In genomic region chr1:11908139-11909021, GRCh38 we compare ENCODE assay signal across 1 cellular context.
TF ChIP-seq lines count a peak whose summit lies in the region.

No MANE protein-coding gene starts in this region.

TF ChIP-seq in GM12878, 131 proteins besides CTCF, POLR2A, EP300 and RAD21 (continued from another document):
- no peak for TF ChIP-seq MAX (IDR thresholded peaks at IDR 0.05; ENCODE audit: low read depth, low read length)
- TF ChIP-seq SMC3 (IDR thresholded peaks at IDR 0.05; ENCODE audit: borderline replicate concordance, low read length), result no peak; the same call in 1 of the 2 replicates
- peak; percentile 92 for TF ChIP-seq ZNF24 (IDR thresholded peaks at IDR 0.05)
- TF ChIP-seq ZNF207 (IDR thresholded peaks at IDR 0.05; ENCODE audit: borderline replicate concordance), result peak; percentile 100
- TF ChIP-seq ZSCAN29 (IDR thresholded peaks at IDR 0.05), result peak; percentile 86
- no peak; the same call in 1 of the 2 replicates for TF ChIP-seq SREBF1 (IDR thresholded peaks at IDR 0.05; ENCODE audit: low read length)
- no peak for TF ChIP-seq JUND (IDR thresholded peaks at IDR 0.05; ENCODE audit: low read depth, low read length)
- peak; percentile 62 to 63; a peak in 3 of 4 replicates for TF ChIP-seq IKZF2 (IDR thresholded peaks at IDR 0.05)
- peak; percentile 90 for TF ChIP-seq LARP7 (IDR thresholded peaks at IDR 0.05)
- peak; percentile 50; the same call in 1 of the 2 replicates for TF ChIP-seq FOXK2 (IDR thresholded peaks at IDR 0.05)
- TF ChIP-seq ZNF384 (IDR thresholded peaks at IDR 0.05; ENCODE audit: borderline replicate concordance, low read depth, low read length), result no peak
- peak in 1 of 2 experiments; percentile 76; a peak in 3 of 4 replicates for TF ChIP-seq BHLHE40 (IDR thresholded peaks at IDR 0.05; ENCODE audit: borderline replicate concordance in 1 of 2, low read depth in 2 of 2, low read length in 1 of 2)
- TF ChIP-seq GABPA (IDR thresholded peaks at IDR 0.05; ENCODE audit: low read depth), result peak; percentile 76
- no peak for TF ChIP-seq CUX1 (IDR thresholded peaks at IDR 0.05; ENCODE audit: insufficient replicate concordance, low read depth, low read length)
